Comparison of ENCODE assay signal across 17 cellular contexts in the genomic region with DNA sequence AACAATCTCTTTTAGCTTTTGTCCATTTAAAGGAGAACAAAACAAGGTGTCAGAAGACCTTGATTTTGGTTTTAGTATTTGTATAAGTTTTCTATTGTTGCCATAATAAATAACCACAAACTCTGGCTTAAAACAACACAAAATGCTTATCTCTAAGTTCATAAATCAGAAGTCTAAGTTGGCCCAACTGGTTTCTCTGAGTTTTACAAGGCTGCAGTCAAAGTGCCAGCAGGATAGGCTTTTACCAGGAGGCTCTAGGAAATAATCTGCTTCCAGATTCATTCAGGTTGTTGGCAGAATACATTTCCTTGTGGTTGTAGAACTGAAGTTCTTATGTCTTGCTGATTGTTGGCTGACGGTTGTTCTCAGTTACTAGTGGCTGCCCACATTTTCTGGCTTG.
DNase-seq lines count a peak whose midpoint lies in the region; FAIRE-seq and TF ChIP-seq lines count a peak whose summit lies in the region.
"Had no signal": no experiment of that assay in that cellular context is flagged by ENCODE, and none has a peak within 500 bp of the region (broad histone marks: within the 10 kb centered on the region; RNA-seq: fewer than 3 reads in every experiment).

No MANE protein-coding gene starts in this region.

- no peak overlapping the region for H3K18ac ChIP-seq in mesenchymal stem cell (ENCODE audit: low read depth in 1 of 2, low read length in 2 of 2)

- WGBS in mesenchymal stem cell = 50% methylated on average over 1 of the region's 1 CpG

- no peaks in the 10 kb centered on the region for H4K20me1 ChIP-seq in astrocyte (ENCODE audit: insufficient read depth, low read length)

- no peaks in the 10 kb centered on the region for H3K9me3 ChIP-seq in astrocyte (ENCODE audit: insufficient read depth, low read depth, low read length)
- H3K9me3 ChIP-seq in mesenchymal stem cell (ENCODE audit: control insufficient read depth, low read length) = no peaks in the 10 kb centered on the region
- H3K9me3 ChIP-seq: HAP-1 had no signal

- H3K4me1 Mint-ChIP-seq in astrocyte (ENCODE audit: low read depth, unreplicated experiment) (no peaks in the 10 kb centered on the region), mesothelial cell of epicardium (peaks cover 15% of the 10 kb centered on the region), Calu3 (ENCODE audit: low read depth, unreplicated experiment) (peaks cover 18% of the 10 kb centered on the region)
- H3K4me1 Mint-ChIP-seq in activated T-helper 1 cell treated with anti-CD3 and anti-CD28 coated beads, Interleukin-12 subunit alpha, Interleukin-12 subunit beta, Interleukin-2, Interleukin-4 antibody, amounts not matched to agents 30 ng/mL and 10 ng/mL and 1 ng/mL, durations not matched to agents 14 hours and 24 hours and 36 hours (ENCODE audit: low read depth) = no peaks in the 10 kb centered on the region

- no peak overlapping the region for H2AK5ac ChIP-seq in mesenchymal stem cell (ENCODE audit: low read length, severe bottlenecking)

- H3K4ac ChIP-seq in mesenchymal stem cell (ENCODE audit: low read depth in 1 of 2, low read length in 2 of 2) = no peak overlapping the region

- no peaks in the 10 kb centered on the region for H3K36me3 Mint-ChIP-seq in astrocyte (ENCODE audit: low read depth, unreplicated experiment)
- H3K36me3 Mint-ChIP-seq in mesothelial cell of epicardium = no peaks in the 10 kb centered on the region
- H3K36me3 Mint-ChIP-seq in Calu3 (ENCODE audit: insufficient read depth, unreplicated experiment) = no peaks in the 10 kb centered on the region
- H3K36me3 Mint-ChIP-seq in activated T-helper 1 cell treated with anti-CD3 and anti-CD28 coated beads, Interleukin-12 subunit alpha, Interleukin-12 subunit beta, Interleukin-2, Interleukin-4 antibody, amounts not matched to agents 30 ng/mL and 10 ng/mL and 1 ng/mL, durations not matched to agents 14 hours and 24 hours and 36 hours (ENCODE audit: low read depth) = no peaks in the 10 kb centered on the region

- peaks cover 2% of the 10 kb centered on the region for H3K9me3 Mint-ChIP-seq in astrocyte (ENCODE audit: unreplicated experiment)
- H3K9me3 Mint-ChIP-seq in mesothelial cell of epicardium = peaks cover 12% of the 10 kb centered on the region
- peaks cover 2% of the 10 kb centered on the region for H3K9me3 Mint-ChIP-seq in Calu3 (ENCODE audit: low read depth, unreplicated experiment)
- H3K9me3 Mint-ChIP-seq in activated T-helper 1 cell treated with anti-CD3 and anti-CD28 coated beads, Interleukin-12 subunit alpha, Interleukin-12 subunit beta, Interleukin-2, Interleukin-4 antibody, amounts not matched to agents 30 ng/mL and 10 ng/mL and 1 ng/mL, durations not matched to agents 14 hours and 24 hours and 36 hours = peaks cover 5% of the 10 kb centered on the region

- no peaks in the 10 kb centered on the region for H3K79me2 ChIP-seq in astrocyte (ENCODE audit: insufficient read depth, low read length)

- H2BK120ac ChIP-seq in mesenchymal stem cell (ENCODE audit: low read depth, low read length) = no peak overlapping the region

- no peaks in the 10 kb centered on the region for H3K4me1 ChIP-seq in astrocyte (ENCODE audit: insufficient read depth, low read length)
- no peaks in the 10 kb centered on the region for H3K4me1 ChIP-seq in mesenchymal stem cell (ENCODE audit: control insufficient read depth, insufficient read depth, low read depth, low read length)
- H3K4me1 ChIP-seq: HAP-1 had no signal

- DNase-seq in M059J (ENCODE audit: low read depth) = peak; percentile 35
- DNase-seq in astrocyte (ENCODE audit: low read depth) = peak; percentile 1
- DNase-seq in mesothelial cell of epicardium (ENCODE audit: low spot score in 2 of 2, unreplicated experiment in 2 of 2) = no peak
- DNase-seq in Calu3 = no peak
- no peak for DNase-seq in mesenchymal stem cell
- no peak for DNase-seq in stimulated activated naive CD4-positive, alpha-beta T cell (lab: John Stamatoyannopoulos, UW)
- DNase-seq in activated T-helper 1 cell treated with anti-CD3 and anti-CD28 coated beads, Interleukin-12 subunit alpha, Interleukin-12 subunit beta, Interleukin-2, Interleukin-4 antibody, amounts not matched to agents 30 ng/mL and 10 ng/mL and 1 ng/mL, durations not matched to agents 14 hours and 24 hours and 36 hours (ENCODE audit: low spot score) = no peak
- DNase-seq: AML-193, NCI-H1105 treated with DMSO at 0.1 percent for 48 hours, NCI-H1694, NCI-H2081 treated with DMSO at 0.1 percent for 48 hours, NCI-H446 treated with DMSO at 0.1 percent for 48 hours, RPMI8226, SHP77 treated with DMSO at 0.1 percent for 48 hours had no signal

- H4K8ac ChIP-seq in mesenchymal stem cell (ENCODE audit: low read length) = no peak overlapping the region

- no TSS peak for BruUV-seq in Calu3 (replicated peaks; lab: Mats Ljungman, UMichigan)

- no peak overlapping the region for H3K14ac ChIP-seq in mesenchymal stem cell (ENCODE audit: low read length in 2 of 2)

- H3K4me3 ChIP-seq in astrocyte (ENCODE audit: insufficient read depth, low read depth, low read length) (no peak overlapping the region), mesenchymal stem cell (ENCODE audit: insufficient read depth in 1 of 2, low read depth in 1 of 2, low read length in 2 of 2) (no peak overlapping the region)
- H3K4me3 ChIP-seq: HAP-1 had no signal

- H3K27ac Mint-ChIP-seq in astrocyte (ENCODE audit: unreplicated experiment) (no peak overlapping the region), mesothelial cell of epicardium (peak overlapping the region; percentile 48), Calu3 (ENCODE audit: unreplicated experiment) (no peak overlapping the region)
- no peak overlapping the region for H3K27ac Mint-ChIP-seq in activated T-helper 1 cell treated with anti-CD3 and anti-CD28 coated beads, Interleukin-12 subunit alpha, Interleukin-12 subunit beta, Interleukin-2, Interleukin-4 antibody, amounts not matched to agents 30 ng/mL and 10 ng/mL and 1 ng/mL, durations not matched to agents 14 hours and 24 hours and 36 hours

- TF ChIP-seq CTCF in astrocyte (IDR thresholded peaks at IDR 0.05; ENCODE audit: insufficient read depth, low read depth, low read length) (no peak), mesothelial cell of epicardium (IDR thresholded peaks at IDR 0.05; ENCODE audit: unreplicated experiment) (no peak), Calu3 (IDR thresholded peaks at IDR 0.05; ENCODE audit: unreplicated experiment) (no peak)

- H2AFZ ChIP-seq in astrocyte (ENCODE audit: low read depth, low read length) (no peak overlapping the region), mesenchymal stem cell (ENCODE audit: low read depth, low read length) (no peak overlapping the region)

- no peak overlapping the region for H4K91ac ChIP-seq in mesenchymal stem cell (ENCODE audit: low read length)

- no peak for FAIRE-seq in astrocyte (lab: Jason Lieb, UNC)
- FAIRE-seq: G401.6 had no signal

- H3K27me3 ChIP-seq in astrocyte (ENCODE audit: insufficient read depth, low read length) (no peaks in the 10 kb centered on the region), mesenchymal stem cell (ENCODE audit: control insufficient read depth in 1 of 2, insufficient read depth in 1 of 2, low read length in 2 of 2) (no peaks in the 10 kb centered on the region)

- H3K9ac ChIP-seq in astrocyte (ENCODE audit: low read length) = no peak overlapping the region
- H3K9ac ChIP-seq in mesenchymal stem cell (ENCODE audit: low read length) = no peak overlapping the region

- H2BK5ac ChIP-seq in mesenchymal stem cell (ENCODE audit: low read depth, low read length, poor library complexity, severe bottlenecking) = no peak overlapping the region

- H3K36me3 ChIP-seq in astrocyte (ENCODE audit: insufficient read depth, low read length) (no peaks in the 10 kb centered on the region), mesenchymal stem cell (ENCODE audit: control insufficient read depth in 1 of 2, insufficient read depth in 2 of 2, low read depth in 1 of 2, low read length in 2 of 2) (no peaks in the 10 kb centered on the region)
- H3K36me3 ChIP-seq: HAP-1 had no signal

- H3K79me1 ChIP-seq in mesenchymal stem cell (replicated peaks; ENCODE audit: low read length, poor library complexity, severe bottlenecking) = no peaks in the 10 kb centered on the region

- H2BK15ac ChIP-seq in mesenchymal stem cell (ENCODE audit: low read depth, poor library complexity, severe bottlenecking) = no peak overlapping the region

- intact Hi-C loops in Calu3 (cut with micrococcal nuclease; ENCODE audit: unreplicated experiment) = no loop called here
- intact Hi-C loops in activated T-helper 1 cell treated with anti-CD3 and anti-CD28 coated beads, Interleukin-12 subunit alpha, Interleukin-12 subunit beta, Interleukin-2, Interleukin-4 antibody, amounts not matched to agents 30 ng/mL and 10 ng/mL and 1 ng/mL, durations not matched to agents 14 hours and 24 hours and 36 hours (cut with micrococcal nuclease) = no loop called here

- no peak overlapping the region for H2BK12ac ChIP-seq in mesenchymal stem cell (ENCODE audit: low read length in 2 of 2)

- no peak overlapping the region for H3K23ac ChIP-seq in mesenchymal stem cell (ENCODE audit: low read length in 2 of 2)

- H3K4me2 ChIP-seq in astrocyte (ENCODE audit: low read length) (no peak overlapping the region), mesenchymal stem cell (ENCODE audit: low read length, poor library complexity, severe bottlenecking) (no peak overlapping the region)

- H3K4me3 Mint-ChIP-seq in astrocyte (ENCODE audit: unreplicated experiment) = no peak overlapping the region
- H3K4me3 Mint-ChIP-seq in mesothelial cell of epicardium = no peak overlapping the region
- no peak overlapping the region for H3K4me3 Mint-ChIP-seq in Calu3 (ENCODE audit: low read depth, unreplicated experiment)
- no peak overlapping the region for H3K4me3 Mint-ChIP-seq in activated T-helper 1 cell treated with anti-CD3 and anti-CD28 coated beads, Interleukin-12 subunit alpha, Interleukin-12 subunit beta, Interleukin-2, Interleukin-4 antibody, amounts not matched to agents 30 ng/mL and 10 ng/mL and 1 ng/mL, durations not matched to agents 14 hours and 24 hours and 36 hours

- H3K27me3 Mint-ChIP-seq in astrocyte (ENCODE audit: low read depth, unreplicated experiment) = no peaks in the 10 kb centered on the region
- no peaks in the 10 kb centered on the region for H3K27me3 Mint-ChIP-seq in mesothelial cell of epicardium (ENCODE audit: low read depth)
- H3K27me3 Mint-ChIP-seq in Calu3 (ENCODE audit: unreplicated experiment) = no peaks in the 10 kb centered on the region
- no peaks in the 10 kb centered on the region for H3K27me3 Mint-ChIP-seq in activated T-helper 1 cell treated with anti-CD3 and anti-CD28 coated beads, Interleukin-12 subunit alpha, Interleukin-12 subunit beta, Interleukin-2, Interleukin-4 antibody, amounts not matched to agents 30 ng/mL and 10 ng/mL and 1 ng/mL, durations not matched to agents 14 hours and 24 hours and 36 hours (ENCODE audit: insufficient read depth)

- H3K27ac ChIP-seq in astrocyte (ENCODE audit: low read depth, low read length) (no peak overlapping the region), mesenchymal stem cell (ENCODE audit: low read length, poor library complexity, severe bottlenecking) (no peak overlapping the region)
- H3K27ac ChIP-seq: C4-2B had no signal

- CTCF ChIA-PET in Calu3 (lab: Charles Lee) = no interaction called here

Comparison
In these comparisons a context has a peak if more than half of its experiments do, and no peak if none do; other contexts are left out.
1. DNase-seq: peak in M059J (single experiment) and astrocyte (single experiment); none in mesothelial cell of epicardium (0 of 2), Calu3 (single experiment), mesenchymal stem cell (single experiment), stimulated activated naive CD4-positive, alpha-beta T cell (0 of 6) and activated T-helper 1 cell treated with anti-CD3 and anti-CD28 coated beads, Interleukin-12 subunit alpha, Interleukin-12 subunit beta, Interleukin-2, Interleukin-4 antibody, amounts not matched to agents 30 ng/mL and 10 ng/mL and 1 ng/mL, durations not matched to agents 14 hours and 24 hours and 36 hours (single experiment).